1 cellular context compared by ENCODE assay signal in the genomic region with DNA sequence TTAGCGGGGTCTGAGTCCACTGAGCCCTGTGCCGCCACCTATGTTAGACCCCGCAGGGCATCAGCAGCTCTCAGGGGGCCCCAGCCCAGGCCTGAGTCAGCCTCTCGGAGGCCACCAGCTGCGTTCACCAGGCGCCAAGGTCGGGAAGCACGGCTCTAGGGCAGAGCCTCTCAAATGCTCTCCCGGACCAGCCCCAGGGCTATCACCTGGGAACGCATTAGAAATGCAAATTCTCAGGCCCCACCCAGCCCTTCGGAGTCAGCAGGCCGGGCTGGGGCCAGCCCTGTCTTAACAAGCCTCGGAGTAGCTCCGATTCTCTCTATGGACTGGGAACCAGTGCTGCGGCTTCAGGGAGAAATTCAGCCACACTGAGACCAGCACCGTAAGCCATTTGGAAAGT.
TF ChIP-seq lines count a peak whose summit lies in the region.

No MANE protein-coding gene starts in this region.

TF ChIP-seq in WTC11, 78 proteins besides CTCF, POLR2A, EP300 and RAD21 (continued from another document):
- 0 out of 2 replicates have a peak, but pooled peaks have one; percentile 27 for TF ChIP-seq NR3C1 (CRISPR knock-in tag; conservative IDR thresholded peaks at IDR 0.05; ENCODE audit: low read depth)
- TF ChIP-seq, protein P1, sequence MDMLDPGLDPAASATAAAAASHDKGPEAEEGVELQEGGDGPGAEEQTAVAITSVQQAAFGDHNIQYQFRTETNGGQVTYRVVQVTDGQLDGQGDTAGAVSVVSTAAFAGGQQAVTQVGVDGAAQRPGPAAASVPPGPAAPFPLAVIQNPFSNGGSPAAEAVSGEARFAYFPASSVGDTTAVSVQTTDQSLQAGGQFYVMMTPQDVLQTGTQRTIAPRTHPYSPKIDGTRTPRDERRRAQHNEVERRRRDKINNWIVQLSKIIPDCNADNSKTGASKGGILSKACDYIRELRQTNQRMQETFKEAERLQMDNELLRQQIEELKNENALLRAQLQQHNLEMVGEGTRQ (CRISPR knock-in tag; IDR thresholded peaks at IDR 0.05), result 0 out of 2 replicates have a peak, but pooled peaks have one; percentile 26
- TF ChIP-seq SP1 (CRISPR knock-in tag; conservative IDR thresholded peaks at IDR 0.05), result 0 out of 2 replicates have a peak, but pooled peaks have one; percentile 30
- no peak for TF ChIP-seq SMAD3 (CRISPR knock-in tag; IDR thresholded peaks at IDR 0.05; ENCODE audit: borderline replicate concordance)
- TF ChIP-seq, protein P2, sequence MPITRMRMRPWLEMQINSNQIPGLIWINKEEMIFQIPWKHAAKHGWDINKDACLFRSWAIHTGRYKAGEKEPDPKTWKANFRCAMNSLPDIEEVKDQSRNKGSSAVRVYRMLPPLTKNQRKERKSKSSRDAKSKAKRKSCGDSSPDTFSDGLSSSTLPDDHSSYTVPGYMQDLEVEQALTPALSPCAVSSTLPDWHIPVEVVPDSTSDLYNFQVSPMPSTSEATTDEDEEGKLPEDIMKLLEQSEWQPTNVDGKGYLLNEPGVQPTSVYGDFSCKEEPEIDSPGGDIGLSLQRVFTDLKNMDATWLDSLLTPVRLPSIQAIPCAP (CRISPR knock-in tag; IDR thresholded peaks at IDR 0.05), result 0 out of 2 replicates have a peak, but pooled peaks have one; percentile 27
- TF ChIP-seq, protein P3, sequence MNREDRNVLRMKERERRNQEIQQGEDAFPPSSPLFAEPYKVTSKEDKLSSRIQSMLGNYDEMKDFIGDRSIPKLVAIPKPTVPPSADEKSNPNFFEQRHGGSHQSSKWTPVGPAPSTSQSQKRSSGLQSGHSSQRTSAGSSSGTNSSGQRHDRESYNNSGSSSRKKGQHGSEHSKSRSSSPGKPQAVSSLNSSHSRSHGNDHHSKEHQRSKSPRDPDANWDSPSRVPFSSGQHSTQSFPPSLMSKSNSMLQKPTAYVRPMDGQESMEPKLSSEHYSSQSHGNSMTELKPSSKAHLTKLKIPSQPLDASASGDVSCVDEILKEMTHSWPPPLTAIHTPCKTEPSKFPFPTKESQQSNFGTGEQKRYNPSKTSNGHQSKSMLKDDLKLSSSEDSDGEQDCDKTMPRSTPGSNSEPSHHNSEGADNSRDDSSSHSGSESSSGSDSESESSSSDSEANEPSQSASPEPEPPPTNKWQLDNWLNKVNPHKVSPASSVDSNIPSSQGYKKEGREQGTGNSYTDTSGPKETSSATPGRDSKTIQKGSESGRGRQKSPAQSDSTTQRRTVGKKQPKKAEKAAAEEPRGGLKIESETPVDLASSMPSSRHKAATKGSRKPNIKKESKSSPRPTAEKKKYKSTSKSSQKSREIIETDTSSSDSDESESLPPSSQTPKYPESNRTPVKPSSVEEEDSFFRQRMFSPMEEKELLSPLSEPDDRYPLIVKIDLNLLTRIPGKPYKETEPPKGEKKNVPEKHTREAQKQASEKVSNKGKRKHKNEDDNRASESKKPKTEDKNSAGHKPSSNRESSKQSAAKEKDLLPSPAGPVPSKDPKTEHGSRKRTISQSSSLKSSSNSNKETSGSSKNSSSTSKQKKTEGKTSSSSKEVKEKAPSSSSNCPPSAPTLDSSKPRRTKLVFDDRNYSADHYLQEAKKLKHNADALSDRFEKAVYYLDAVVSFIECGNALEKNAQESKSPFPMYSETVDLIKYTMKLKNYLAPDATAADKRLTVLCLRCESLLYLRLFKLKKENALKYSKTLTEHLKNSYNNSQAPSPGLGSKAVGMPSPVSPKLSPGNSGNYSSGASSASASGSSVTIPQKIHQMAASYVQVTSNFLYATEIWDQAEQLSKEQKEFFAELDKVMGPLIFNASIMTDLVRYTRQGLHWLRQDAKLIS (CRISPR knock-in tag; IDR thresholded peaks at IDR 0.05; ENCODE audit: borderline replicate concordance), result 0 out of 2 replicates have a peak, but pooled peaks have one; percentile 55
- TF ChIP-seq MYBL2 (CRISPR knock-in tag; IDR thresholded peaks at IDR 0.05), result no peak
TF ChIP-seq in WTC11: peak in this region for 7.
